In genomic region chr5:125348221-125348692, GRCh38 we compare ENCODE assay signal across 10 cellular contexts.
A peak's percentile ranks its signal among the peaks of the same experiment; 100 is the strongest.
DNase-seq lines count a peak whose midpoint lies in the region; ATAC-seq and TF ChIP-seq lines count a peak whose summit lies in the region.
"Had no signal": no experiment of that assay in that cellular context is flagged by ENCODE, and none has a peak within 500 bp of the region (broad histone marks: within the 10 kb centered on the region; RNA-seq: fewer than 3 reads in every experiment).

No MANE protein-coding gene starts in this region.

- H3K27me3 ChIP-seq in Panc1 (ENCODE audit: control insufficient read depth, insufficient read depth, low read length): no peaks in the 10 kb centered on the region
- no peaks in the 10 kb centered on the region for H3K27me3 ChIP-seq in cardiac muscle cell
- H3K27me3 ChIP-seq in trophoblast cell (ENCODE audit: insufficient read depth, low read length): no peaks in the 10 kb centered on the region

- H3K18ac ChIP-seq in trophoblast cell (ENCODE audit: low read length): no peak overlapping the region

- CTCF ChIA-PET in Panc1 (lab: Charles Lee): no interaction called here

- no peaks in the 10 kb centered on the region for H3K4me1 ChIP-seq in Panc1 (ENCODE audit: control insufficient read depth, insufficient read depth, low read length)
- H3K4me1 ChIP-seq in cardiac muscle cell (ENCODE audit: low read depth): peaks cover 20% of the 10 kb centered on the region
- peaks cover 4 to 9% of the 10 kb centered on the region in 2 experiments for H3K4me1 ChIP-seq in trophoblast cell (ENCODE audit: control insufficient read depth in 1 of 2, insufficient read depth in 2 of 2, low read length in 2 of 2)

- ATAC-seq in Panc1: no peak

- no TSS peak for BruUV-seq in Panc1 (replicated peaks; lab: Mats Ljungman, UMichigan)

- H4K12ac ChIP-seq in trophoblast cell (ENCODE audit: low read depth, low read length): no peak overlapping the region

- H3K79me2 ChIP-seq in trophoblast cell (ENCODE audit: control insufficient read depth, insufficient read depth, low read length, poor library complexity): no peaks in the 10 kb centered on the region

- TF ChIP-seq CTCF in Panc1 (IDR thresholded peaks at IDR 0.05) (no peak), cardiac muscle cell (IDR thresholded peaks at IDR 0.05; ENCODE audit: low read depth, low read length) (no peak)

- no peak overlapping the region for H2BK120ac ChIP-seq in trophoblast cell (ENCODE audit: insufficient read depth, low read length, poor library complexity)

- no peaks in the 10 kb centered on the region for H3K79me1 ChIP-seq in trophoblast cell (ENCODE audit: low read length)

- no peaks in the 10 kb centered on the region for H3K36me3 ChIP-seq in Panc1 (ENCODE audit: control insufficient read depth, insufficient read depth, low read length)
- H3K36me3 ChIP-seq in cardiac muscle cell: no peaks in the 10 kb centered on the region
- no peaks in the 10 kb centered on the region for H3K36me3 ChIP-seq in trophoblast cell (ENCODE audit: control insufficient read depth in 1 of 2, insufficient read depth in 2 of 2, low read length in 2 of 2)

- no peaks in the 10 kb centered on the region for H3K9me3 ChIP-seq in Panc1 (ENCODE audit: control insufficient read depth, insufficient read depth, low read depth, low read length)
- H3K9me3 ChIP-seq in cardiac muscle cell (ENCODE audit: low read depth): no peaks in the 10 kb centered on the region
- peaks cover 3% of the 10 kb centered on the region for H3K9me3 ChIP-seq in trophoblast cell (ENCODE audit: insufficient read depth, low read depth, low read length)

- DNase-seq in G401 (ENCODE audit: low spot score) (peak; percentile 74), Panc1 (ENCODE audit: low read depth, low spot score) (no peak), cardiac muscle cell (ENCODE audit: low read depth in 1 of 2, low spot score in 1 of 2) (peak; percentile 23 to 88), trophoblast cell (no peak), HK-2 (ENCODE audit: unreplicated experiment) (no peak), activated T-cell treated with anti-CD3 and anti-CD28 coated beads for 4 hours (no peak), SIG-M5 treated with dmso at 0.1 percent for 504 hours (lab: John Stamatoyannopoulos, UW; ENCODE audit: unreplicated experiment) (no peak)
- no peak for DNase-seq in activated effector memory CD4-positive, alpha-beta T cell treated with anti-CD3 and anti-CD28 coated beads, Interleukin-2, amount 50 U/mL, for 16 hours
- DNase-seq: CD8-positive, alpha-beta memory T cell; T-helper 2 cell had no signal

- POLR2A ChIA-PET in Panc1 (lab: Charles Lee): no interaction called here

- intact Hi-C loops in Panc1 (cut with micrococcal nuclease; ENCODE audit: unreplicated experiment): no loop called here

- no peak overlapping the region for H4K91ac ChIP-seq in trophoblast cell (ENCODE audit: low read depth, low read length)

- no peak overlapping the region for H2BK5ac ChIP-seq in trophoblast cell (ENCODE audit: low read depth, low read length, poor library complexity)

- no peak overlapping the region for H4K8ac ChIP-seq in trophoblast cell (ENCODE audit: low read depth, low read length)

- H3K4ac ChIP-seq in trophoblast cell (ENCODE audit: low read depth, low read length): no peak overlapping the region

- no peak overlapping the region for H3K9ac ChIP-seq in trophoblast cell (ENCODE audit: low read length)

- H3K27ac ChIP-seq in Panc1 (ENCODE audit: low read length) (peak overlapping the region; percentile 58; the same call in 1 of the 2 replicates), cardiac muscle cell (peak overlapping the region; percentile 13), trophoblast cell (ENCODE audit: low read depth, low read length) (peak overlapping the region; percentile 3)

- no peak overlapping the region for H2AK5ac ChIP-seq in trophoblast cell (ENCODE audit: low read length)

- H3K14ac ChIP-seq in trophoblast cell (ENCODE audit: low read length): no peak overlapping the region

- no peak overlapping the region for H3K23ac ChIP-seq in trophoblast cell (ENCODE audit: low read length)

- no peak overlapping the region for H3K4me3 ChIP-seq in Panc1 (ENCODE audit: low read depth in 2 of 2, low read length in 2 of 2)
- no peak overlapping the region for H3K4me3 ChIP-seq in cardiac muscle cell
- no peak overlapping the region for H3K4me3 ChIP-seq in trophoblast cell (ENCODE audit: low read depth, low read length)

- H2BK12ac ChIP-seq in trophoblast cell (ENCODE audit: low read length): no peak overlapping the region

- H2AFZ ChIP-seq in trophoblast cell (ENCODE audit: insufficient read depth, low read length, poor library complexity): no peak overlapping the region

- in situ Hi-C loops in G401 (cut with HindIII; ENCODE audit: low sequenced_read_pairs) (no loop called here), Panc1 (cut with HindIII; ENCODE audit: low pct_unique_long_range_greater_than_20kb, low sequenced_read_pairs) (no loop called here)

- peak overlapping the region; percentile 22 for H3K4me2 ChIP-seq in trophoblast cell (ENCODE audit: low read length)

- no CpG with 5 or more reads among the region's 11 CpGs for WGBS in trophoblast cell (ENCODE audit: extremely low coverage, insufficient coverage, insufficient read length)

Comparison
In these comparisons a context has a peak if more than half of its experiments do, and no peak if none do; other contexts are left out.
1. DNase-seq: peak in G401 (single experiment) and cardiac muscle cell (2 of 2); none in Panc1 (single experiment), trophoblast cell (0 of 2), HK-2 (single experiment), activated T-cell treated with anti-CD3 and anti-CD28 coated beads for 4 hours (single experiment), SIG-M5 treated with dmso at 0.1 percent for 504 hours (single experiment) and activated effector memory CD4-positive, alpha-beta T cell treated with anti-CD3 and anti-CD28 coated beads, Interleukin-2, amount 50 U/mL, for 16 hours (single experiment).
2. H3K27ac ChIP-seq: peak in every context shown above with its lines; median percentile 58 in Panc1; 13 in cardiac muscle cell; 3 in trophoblast cell.